In the genomic region with DNA sequence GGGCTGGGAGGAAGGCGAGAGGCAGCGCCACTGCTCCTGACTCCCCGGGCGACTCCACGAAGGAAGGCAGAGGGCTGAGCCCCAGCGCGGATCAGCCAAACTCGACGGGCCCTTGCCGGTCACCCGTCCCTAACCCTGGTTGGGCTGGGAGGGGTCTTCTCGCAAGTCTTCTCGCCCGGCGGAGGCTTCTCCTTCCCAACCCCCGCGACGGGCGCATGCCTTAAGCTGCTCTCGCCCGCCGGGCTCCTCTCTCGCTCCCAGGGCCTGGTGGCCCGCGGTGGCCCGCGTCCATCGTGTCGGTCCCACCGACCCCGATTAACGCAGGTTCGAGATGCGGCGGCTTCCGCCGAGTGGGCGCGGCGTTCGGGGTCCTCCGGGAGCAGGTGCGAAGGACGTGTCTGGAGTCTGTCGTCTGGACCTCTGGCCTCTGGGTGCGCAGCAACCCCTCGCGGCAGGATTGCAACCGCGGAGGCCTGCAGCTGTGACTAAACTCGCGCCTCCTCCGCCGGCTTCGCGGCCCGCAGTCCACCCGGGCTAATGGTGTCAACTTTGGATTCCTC, we compare ENCODE assay signal across 12 cellular contexts. TPM values are rescaled to one million over a fixed set of nuclear protein-coding genes. Genes with fewer than 3 reads are reported as not detected.
DNase-seq lines count a peak whose midpoint lies in the region; ATAC-seq and TF ChIP-seq lines count a peak whose summit lies in the region.
"Had no signal": no experiment of that assay in that cellular context is flagged by ENCODE, and none has a peak within 500 bp of the region (broad histone marks: within the 10 kb centered on the region; RNA-seq: fewer than 3 reads in every experiment).

No MANE protein-coding gene starts in this region.

- H3K4me1 Mint-ChIP-seq in activated T-cell treated with anti-CD3 and anti-CD28 coated beads, Interleukin-2, amount 50 U/mL, for 24 hours (ENCODE audit: low read depth) = peaks cover 14% of the 10 kb centered on the region

- no peaks in the 10 kb centered on the region for H3K36me3 ChIP-seq in mesodermal cell (ENCODE audit: control insufficient read depth, insufficient read depth, low read length)
- H3K36me3 ChIP-seq in upper lobe of left lung = no peaks in the 10 kb centered on the region

- H3K9me3 ChIP-seq in mesodermal cell (ENCODE audit: control insufficient read depth, low read length) (no peaks in the 10 kb centered on the region), upper lobe of left lung (peaks cover 0 to 9% (median 0%) of the 10 kb centered on the region in 4 donors)

- TF ChIP-seq EP300 in upper lobe of left lung (IDR thresholded peaks at IDR 0.05) = no peak

- WGBS in mesodermal cell (ENCODE audit: insufficient coverage in 2 of 2), 2 experiments = 47 to 52% methylated on average over 57 of the region's 58 CpGs
- WGBS in upper lobe of left lung, 2 donors = 19% methylated on average over 24 of the region's 58 CpGs; no CpG with 5 or more reads in 1 of the 2 donors

- TF ChIP-seq CTCF in epithelial cell of esophagus (IDR thresholded peaks at IDR 0.05; ENCODE audit: insufficient read depth, low read depth, low read length, missing control alignments) = peak; percentile 55
- peak in 1 of 6 experiments; percentile 27 for TF ChIP-seq CTCF in upper lobe of left lung (IDR thresholded peaks at IDR 0.05)

- DNase-seq in activated T-cell treated with anti-CD3 and anti-CD28 coated beads, Interleukin-2, amount 50 U/mL, for 24 hours = peak; percentile 47
- DNase-seq in activated T-cell treated with anti-CD3 and anti-CD28 coated beads for 4 hours = no peak
- DNase-seq in epithelial cell of esophagus (ENCODE audit: low read depth) = peak; percentile 67
- DNase-seq in upper lobe of left lung = peak in 1 of 2 donors; percentile 86
- DNase-seq in NCI-H1048 (lab: John Stamatoyannopoulos, UW) = no peak
- DNase-seq in activated effector memory CD4-positive, alpha-beta T cell treated with anti-CD3 and anti-CD28 coated beads, Interleukin-2, amount 50 U/mL, for 16 hours = no peak
- DNase-seq: activated CD4-positive, alpha-beta T cell treated with anti-CD3 and anti-CD28 coated beads, Interleukin-2, amount 10 ng/mL, durations not matched to agents 7 days and 5 days; CD4-positive, alpha-beta T cell; NCI-H1436; stimulated activated naive CD4-positive, alpha-beta T cell treated with Interleukin-2 at 50 U/mL for 16 hours had no signal

- H3K4me1 ChIP-seq in mesodermal cell (ENCODE audit: control insufficient read depth, insufficient read depth, low read length, poor library complexity, severe bottlenecking) (no peaks in the 10 kb centered on the region), upper lobe of left lung (peaks cover 8 to 13% (median 10%) of the 10 kb centered on the region in 4 donors)

- no peak overlapping the region for H3K27ac ChIP-seq in mesodermal cell (ENCODE audit: low read depth, low read length, severe bottlenecking)
- no peak overlapping the region for H3K27ac ChIP-seq in upper lobe of left lung

- H3K4me3 Mint-ChIP-seq in activated T-cell treated with anti-CD3 and anti-CD28 coated beads, Interleukin-2, amount 50 U/mL, for 24 hours = no peak overlapping the region
- H3K4me3 Mint-ChIP-seq: activated CD4-positive, alpha-beta T cell treated with anti-CD3 and anti-CD28 coated beads, Interleukin-2, amount 10 ng/mL, durations not matched to agents 7 days and 5 days; CD4-positive, alpha-beta T cell had no signal

- H3K9me3 Mint-ChIP-seq in activated T-cell treated with anti-CD3 and anti-CD28 coated beads, Interleukin-2, amount 50 U/mL, for 24 hours = no peaks in the 10 kb centered on the region
- H3K9me3 Mint-ChIP-seq: activated CD4-positive, alpha-beta T cell treated with anti-CD3 and anti-CD28 coated beads, Interleukin-2, amount 10 ng/mL, durations not matched to agents 7 days and 5 days; CD4-positive, alpha-beta T cell had no signal

- TF ChIP-seq POLR2A in upper lobe of left lung (IDR thresholded peaks at IDR 0.05) = no peak

- H3K27me3 Mint-ChIP-seq in activated T-cell treated with anti-CD3 and anti-CD28 coated beads, Interleukin-2, amount 50 U/mL, for 24 hours = peaks cover 86% of the 10 kb centered on the region

- H3K27me3 ChIP-seq in upper lobe of left lung = peaks cover 0 to 20% (median 13%) of the 10 kb centered on the region in 4 donors

- no peak overlapping the region for H3K27ac Mint-ChIP-seq in activated T-cell treated with anti-CD3 and anti-CD28 coated beads, Interleukin-2, amount 50 U/mL, for 24 hours
- H3K27ac Mint-ChIP-seq: activated CD4-positive, alpha-beta T cell treated with anti-CD3 and anti-CD28 coated beads, Interleukin-2, amount 10 ng/mL, durations not matched to agents 7 days and 5 days; CD4-positive, alpha-beta T cell had no signal

- no peaks in the 10 kb centered on the region for H3K36me3 Mint-ChIP-seq in activated T-cell treated with anti-CD3 and anti-CD28 coated beads, Interleukin-2, amount 50 U/mL, for 24 hours (ENCODE audit: low read depth)

- ATAC-seq in upper lobe of left lung (ENCODE audit: low FRiP score in 2 of 2) = peak; percentile 16 to 84
- no peak for ATAC-seq in GM18517 (IDR thresholded peaks at IDR 0.05; ENCODE audit: unreplicated experiment)

- H3K4me3 ChIP-seq in epithelial cell of esophagus (ENCODE audit: low read length) (peak overlapping the region; percentile 40), mesodermal cell (ENCODE audit: extremely low read depth, insufficient read depth, low read length, poor library complexity, severe bottlenecking) (peak overlapping the region; percentile 3), upper lobe of left lung (peak overlapping the region in 2 of 4 donors; percentile 20 to 21)

RNA-seq across cellular contexts. Expression of a gene that starts 29.0 kb away (rescaled TPM):
- 4.6 TPM for polyA plus RNA-seq in mesodermal cell (2013, experiment 1 of 2)
- 4.2 TPM for polyA plus RNA-seq in mesodermal cell (2013, experiment 2 of 2)
- total RNA-seq in upper lobe of left lung = under 1 TPM in 5 of 6 donors, not detected in 1; 0.55 to 0.91 (median 0.74) TPM
- total RNA-seq: activated CD4-positive, alpha-beta T cell treated with anti-CD3 and anti-CD28 coated beads, Interleukin-2, amount 10 ng/mL, durations not matched to agents 7 days and 5 days had no signal

RNA-seq across cellular contexts. Expression of a gene that starts 37.2 kb away (rescaled TPM):
- polyA plus RNA-seq in mesodermal cell (2013, experiment 1 of 2) = 367 TPM
- polyA plus RNA-seq in mesodermal cell (2013, experiment 2 of 2) = 306 TPM
- total RNA-seq in upper lobe of left lung = 100 to 1,000 TPM in 5 of 6 donors, 10 to 100 TPM in 1; 80.9 to 218 (median 132) TPM

Comparison
In these comparisons a context has a peak if more than half of its experiments do, and no peak if none do; other contexts are left out.
1. DNase-seq: peak in activated T-cell treated with anti-CD3 and anti-CD28 coated beads, Interleukin-2, amount 50 U/mL, for 24 hours (single experiment) and epithelial cell of esophagus (single experiment); none in activated T-cell treated with anti-CD3 and anti-CD28 coated beads for 4 hours (single experiment), NCI-H1048 (single experiment) and activated effector memory CD4-positive, alpha-beta T cell treated with anti-CD3 and anti-CD28 coated beads, Interleukin-2, amount 50 U/mL, for 16 hours (single experiment).